ENCODE assay signal across 1 cellular context in the genomic region with DNA sequence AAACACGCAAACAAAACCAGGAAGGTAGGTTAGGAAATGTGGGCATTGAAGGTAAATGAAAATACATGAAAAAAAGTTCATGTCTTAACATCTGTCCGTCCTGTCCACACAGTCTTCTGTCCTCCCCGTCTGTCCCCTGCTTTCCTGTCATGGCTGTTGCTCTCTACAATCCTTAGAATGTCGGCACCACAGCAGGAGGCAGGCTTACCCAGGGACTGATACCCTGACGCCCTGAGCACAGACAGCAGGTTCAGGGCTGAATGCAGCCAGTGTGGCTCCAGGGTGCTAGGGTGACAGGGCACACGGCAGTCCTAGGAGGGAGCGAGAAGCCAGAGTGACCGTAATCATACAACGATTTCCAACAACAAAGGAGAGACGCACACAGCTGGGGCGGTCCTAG.
TF ChIP-seq lines count a peak whose summit lies in the region.

No MANE protein-coding gene starts in this region.

TF ChIP-seq in GM23338, 12 proteins besides CTCF, POLR2A, EP300 and RAD21 (continued from another document):
- TF ChIP-seq, protein P1, sequence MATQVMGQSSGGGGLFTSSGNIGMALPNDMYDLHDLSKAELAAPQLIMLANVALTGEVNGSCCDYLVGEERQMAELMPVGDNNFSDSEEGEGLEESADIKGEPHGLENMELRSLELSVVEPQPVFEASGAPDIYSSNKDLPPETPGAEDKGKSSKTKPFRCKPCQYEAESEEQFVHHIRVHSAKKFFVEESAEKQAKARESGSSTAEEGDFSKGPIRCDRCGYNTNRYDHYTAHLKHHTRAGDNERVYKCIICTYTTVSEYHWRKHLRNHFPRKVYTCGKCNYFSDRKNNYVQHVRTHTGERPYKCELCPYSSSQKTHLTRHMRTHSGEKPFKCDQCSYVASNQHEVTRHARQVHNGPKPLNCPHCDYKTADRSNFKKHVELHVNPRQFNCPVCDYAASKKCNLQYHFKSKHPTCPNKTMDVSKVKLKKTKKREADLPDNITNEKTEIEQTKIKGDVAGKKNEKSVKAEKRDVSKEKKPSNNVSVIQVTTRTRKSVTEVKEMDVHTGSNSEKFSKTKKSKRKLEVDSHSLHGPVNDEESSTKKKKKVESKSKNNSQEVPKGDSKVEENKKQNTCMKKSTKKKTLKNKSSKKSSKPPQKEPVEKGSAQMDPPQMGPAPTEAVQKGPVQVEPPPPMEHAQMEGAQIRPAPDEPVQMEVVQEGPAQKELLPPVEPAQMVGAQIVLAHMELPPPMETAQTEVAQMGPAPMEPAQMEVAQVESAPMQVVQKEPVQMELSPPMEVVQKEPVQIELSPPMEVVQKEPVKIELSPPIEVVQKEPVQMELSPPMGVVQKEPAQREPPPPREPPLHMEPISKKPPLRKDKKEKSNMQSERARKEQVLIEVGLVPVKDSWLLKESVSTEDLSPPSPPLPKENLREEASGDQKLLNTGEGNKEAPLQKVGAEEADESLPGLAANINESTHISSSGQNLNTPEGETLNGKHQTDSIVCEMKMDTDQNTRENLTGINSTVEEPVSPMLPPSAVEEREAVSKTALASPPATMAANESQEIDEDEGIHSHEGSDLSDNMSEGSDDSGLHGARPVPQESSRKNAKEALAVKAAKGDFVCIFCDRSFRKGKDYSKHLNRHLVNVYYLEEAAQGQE (IDR thresholded peaks at IDR 0.05; ENCODE audit: unreplicated experiment): no peak
- TF ChIP-seq ZNF462 (CRISPR knock-in tag; IDR thresholded peaks at IDR 0.05) (no peak), ZNF331 (CRISPR knock-in tag; IDR thresholded peaks at IDR 0.05; ENCODE audit: low read depth) (no peak), STAT1 (IDR thresholded peaks at IDR 0.05; ENCODE audit: unreplicated experiment) (no peak), EZH2phosphoT487 (IDR thresholded peaks at IDR 0.05; ENCODE audit: unreplicated experiment) (no peak), ZNF114 (CRISPR knock-in tag; IDR thresholded peaks at IDR 0.05) (no peak), POLR2AphosphoS5 (IDR thresholded peaks at IDR 0.05; ENCODE audit: low read depth) (no peak), JUNB (IDR thresholded peaks at IDR 0.05; ENCODE audit: unreplicated experiment) (no peak)
